12 cellular contexts compared by ENCODE assay signal in genomic region chr10:133235265-133235664, GRCh38. TPM values are rescaled to one million over a fixed set of nuclear protein-coding genes. Genes with fewer than 3 reads are reported as not detected.
DNase-seq lines count a peak whose midpoint lies in the region; ATAC-seq, FAIRE-seq and TF ChIP-seq lines count a peak whose summit lies in the region.
"Had no signal": no experiment of that assay in that cellular context is flagged by ENCODE, and none has a peak within 500 bp of the region (broad histone marks: within the 10 kb centered on the region; RNA-seq: fewer than 3 reads in every experiment).

No MANE protein-coding gene starts in this region.

- H3K27me3 ChIP-seq in breast epithelium (peaks cover 18 to 96% of the 10 kb centered on the region in 2 donors), mammary epithelial cell (ENCODE audit: insufficient read depth, low read length) (peaks cover 47% of the 10 kb centered on the region), right lobe of liver (peaks cover 0 to 4% of the 10 kb centered on the region in 2 donors), tibial nerve (peaks cover 0 to 93% of the 10 kb centered on the region in 2 donors)

- TF ChIP-seq POLR2A in breast epithelium (IDR thresholded peaks at IDR 0.05), result no peak
- no peak for TF ChIP-seq POLR2A in right lobe of liver (IDR thresholded peaks at IDR 0.05)
- peak in 1 of 2 donors; percentile 20 for TF ChIP-seq POLR2A in tibial nerve (IDR thresholded peaks at IDR 0.05)
- no peak for TF ChIP-seq POLR2A in GM12891 (IDR thresholded peaks at IDR 0.05; ENCODE audit: low read depth, low read length)

- H3K27ac Mint-ChIP-seq in central memory CD8-positive, alpha-beta T cell (ENCODE audit: low read depth), result no peak overlapping the region

- H4K20me1 ChIP-seq in mammary epithelial cell (ENCODE audit: insufficient read depth, low read length), result peaks cover 5% of the 10 kb centered on the region

- H3K36me3 Mint-ChIP-seq in central memory CD8-positive, alpha-beta T cell (ENCODE audit: insufficient read depth), result no peaks in the 10 kb centered on the region

- H3K4me3 Mint-ChIP-seq in central memory CD8-positive, alpha-beta T cell, result peak overlapping the region; percentile 66

- TF ChIP-seq CTCF in breast epithelium (IDR thresholded peaks at IDR 0.05) (no peak), mammary epithelial cell (conservative IDR thresholded peaks at IDR 0.05 in 1 of 2, IDR thresholded peaks at IDR 0.05 in 1 of 2; ENCODE audit: extremely low read depth in 1 of 2, insufficient read depth in 1 of 2, low read depth in 1 of 2, low read length in 2 of 2) (no peak), right lobe of liver (IDR thresholded peaks at IDR 0.05) (no peak), tibial nerve (IDR thresholded peaks at IDR 0.05) (no peak)

- CTCF ChIA-PET in mammary epithelial cell (lab: Charles Lee; ENCODE audit: low non-redundant PET), result no interaction called here

- H3K4me3 ChIP-seq in breast epithelium, result peak overlapping the region; percentile 8 to 46 (median 34)
- H3K4me3 ChIP-seq in mammary epithelial cell (replicated peaks in 1 of 3; ENCODE audit: insufficient read depth in 1 of 3, low read depth in 2 of 3, low read length in 3 of 3), result no peak overlapping the region
- no peak overlapping the region for H3K4me3 ChIP-seq in right lobe of liver
- peak overlapping the region in 2 of 4 donors; percentile 26 to 46 for H3K4me3 ChIP-seq in tibial nerve

- H3K27me3 Mint-ChIP-seq in central memory CD8-positive, alpha-beta T cell, result peaks cover 54% of the 10 kb centered on the region

- in situ Hi-C loops in mammary epithelial cell (cut with MboI; ENCODE audit: low sequenced_read_pairs in 2 of 2), result loop anchor here in 1 of 2 donors (25.0 kb wide), 1 partner anchor 573 kb away; no protein-coding TSS in a partner anchor

- no peaks in the 10 kb centered on the region for H3K4me1 Mint-ChIP-seq in central memory CD8-positive, alpha-beta T cell

- H3K4me1 ChIP-seq in breast epithelium (peaks cover 0 to 7% of the 10 kb centered on the region in 2 donors), mammary epithelial cell (ENCODE audit: insufficient read depth, low read length) (peaks cover 11% of the 10 kb centered on the region), right lobe of liver (peaks cover 0 to 9% (median 0%) of the 10 kb centered on the region in 4 donors), tibial nerve (peaks cover 0 to 45% (median 16%) of the 10 kb centered on the region in 4 donors)

- H3K27ac ChIP-seq in breast epithelium (no peak overlapping the region), mammary epithelial cell (ENCODE audit: insufficient read depth, low read depth, low read length) (no peak overlapping the region), right lobe of liver (no peak overlapping the region), tibial nerve (peak overlapping the region in 3 of 4 donors; percentile 53 to 68 (median 58))

- H3K4me2 ChIP-seq in mammary epithelial cell (ENCODE audit: insufficient read depth, low read depth, low read length), result no peak overlapping the region

- intact Hi-C loops in breast epithelium (cut with DNase I; ENCODE audit: low total_unique reads) (no loop called here), mammary epithelial cell (cut with micrococcal nuclease) (no loop called here), right lobe of liver (cut with DNase I) (no loop called here)

- H3K9me3 Mint-ChIP-seq in central memory CD8-positive, alpha-beta T cell, result no peaks in the 10 kb centered on the region

- DNase-seq in breast epithelium (ENCODE audit: low spot score in 2 of 2) (no peak), mammary epithelial cell (no peak), right lobe of liver (no peak), tibial nerve (ENCODE audit: low spot score in 2 of 2) (no peak), NCI-H2171 treated with DMSO at 0.1 percent for 48 hours (lab: John Stamatoyannopoulos, UW) (no peak), GM12891 (ENCODE audit: insufficient read length, low spot score) (no peak)
- DNase-seq in central memory CD8-positive, alpha-beta T cell (ENCODE audit: low spot score in 2 of 2), result no peak
- DNase-seq: NCI-H187 treated with DMSO at 0.1 percent for 48 hours had no signal

- H2AFZ ChIP-seq in mammary epithelial cell (ENCODE audit: low read depth, low read length), result no peak overlapping the region

- dilution Hi-C loops in mammary epithelial cell (cut with HindIII; ENCODE audit: low sequenced_read_pairs), result no loop called here

- no peak overlapping the region for H3K9ac ChIP-seq in mammary epithelial cell (ENCODE audit: insufficient read depth, low read length)

- H3K79me2 ChIP-seq in mammary epithelial cell (ENCODE audit: insufficient read depth, low read length), result no peaks in the 10 kb centered on the region

- no peak for FAIRE-seq in GM12891 (lab: Jason Lieb, UNC)

- no peak for ATAC-seq in central memory CD8-positive, alpha-beta T cell (replicated peaks; ENCODE audit: extremely low read depth, poor library complexity, severe bottlenecking)
- ATAC-seq in right lobe of liver (peak; percentile 8 to 38 (median 20)), HG03025 (IDR thresholded peaks at IDR 0.05; ENCODE audit: low FRiP score, unreplicated experiment) (no peak)

- H3K36me3 ChIP-seq in breast epithelium, result no peaks in the 10 kb centered on the region
- H3K36me3 ChIP-seq in mammary epithelial cell (ENCODE audit: insufficient read depth, low read length), result no peaks in the 10 kb centered on the region
- H3K36me3 ChIP-seq in right lobe of liver, result no peaks in the 10 kb centered on the region
- H3K36me3 ChIP-seq in tibial nerve, result no peaks in the 10 kb centered on the region

- WGBS in mammary epithelial cell (ENCODE audit: low coverage, missing lambda C conversion rate), result 11% methylated on average over 14 of the region's 39 CpGs
- WGBS in right lobe of liver (ENCODE audit: insufficient coverage, low coverage, low lambda C conversion rate, missing lambda C conversion rate), result no CpG with 5 or more reads among the region's 39 CpGs
- 1 to 4% methylated on average over 28 to 34 of the region's 39 CpGs for WGBS in tibial nerve, 2 donors

- H3K9me3 ChIP-seq in breast epithelium, result no peaks in the 10 kb centered on the region
- no peaks in the 10 kb centered on the region for H3K9me3 ChIP-seq in mammary epithelial cell (replicated peaks; ENCODE audit: insufficient read depth, low read length)
- no peaks in the 10 kb centered on the region for H3K9me3 ChIP-seq in right lobe of liver
- peaks cover 0 to 6% (median 0%) of the 10 kb centered on the region in 4 donors for H3K9me3 ChIP-seq in tibial nerve

- no peak for TF ChIP-seq EP300 in tibial nerve (IDR thresholded peaks at IDR 0.05)

- BruUV-seq in mammary epithelial cell (replicated peaks; lab: Mats Ljungman, UMichigan), result no TSS peak

TF ChIP-seq in GM12891, 5 proteins besides CTCF, POLR2A, EP300 and RAD21:
- no peak for TF ChIP-seq POLR2AphosphoS5 (IDR thresholded peaks at IDR 0.05; ENCODE audit: low read depth, low read length)
- TF ChIP-seq POU2F2 (IDR thresholded peaks at IDR 0.05; ENCODE audit: low read depth, low read length), result no peak
- no peak for TF ChIP-seq TAF1 (IDR thresholded peaks at IDR 0.05; ENCODE audit: low read depth, low read length)
- no peak for TF ChIP-seq PAX5 (IDR thresholded peaks at IDR 0.05; ENCODE audit: insufficient read depth, low read length, severe bottlenecking)
- TF ChIP-seq SPI1 (IDR thresholded peaks at IDR 0.05; ENCODE audit: low read depth, low read length), result no peak

RNA-seq across cellular contexts. Expression of gene VENTX, which starts 2.4 kb away (rescaled TPM):
- total RNA-seq in breast epithelium, result 1 to 10 TPM in 1 of 3 donors, under 1 TPM in 2; 0.33 to 4.6 (median 0.73) TPM
- not detected for total RNA-seq in mammary epithelial cell
- not detected for polyA plus RNA-seq in mammary epithelial cell
- polyA minus RNA-seq in mammary epithelial cell, result not detected
- total RNA-seq in right lobe of liver, result under 1 TPM; 0.09 to 0.38 (median 0.19) TPM
- total RNA-seq in tibial nerve, result 10 to 100 TPM in 1 of 4 donors, 1 to 10 TPM in 3; 2.5 to 10.5 (median 4.9) TPM
- polyA plus RNA-seq in GM12891 (2012; ENCODE audit: low read depth, missing spikeins), result not detected
- total RNA-seq: T-helper 1 cell treated with Interleukin-12 subunit alpha and Interleukin-12 subunit beta and Interleukin-4 antibody, amounts not matched to agents 30 ng/mL and 1 ng/mL, for 36 hours had no signal
- polyA plus RNA-seq: BJ had no signal

RNA-seq across cellular contexts. Expression of gene UTF1, which starts 5.2 kb away (rescaled TPM):
- total RNA-seq in breast epithelium, result not detected
- not detected for total RNA-seq in mammary epithelial cell
- polyA plus RNA-seq in mammary epithelial cell, result not detected
- polyA minus RNA-seq in mammary epithelial cell, result not detected
- total RNA-seq in right lobe of liver, result not detected
- not detected for total RNA-seq in tibial nerve
- polyA plus RNA-seq in GM12891 (2012; ENCODE audit: low read depth, missing spikeins), result not detected
- total RNA-seq: aorta; T-helper 1 cell treated with Interleukin-12 subunit alpha and Interleukin-12 subunit beta and Interleukin-4 antibody, amounts not matched to agents 30 ng/mL and 1 ng/mL, for 36 hours had no signal
- polyA plus RNA-seq: aorta, BJ had no signal

RNA-seq across cellular contexts. Expression of gene ADAM8, which starts 41.4 kb away (rescaled TPM):
- total RNA-seq in breast epithelium, result 1 to 10 TPM; 4.6 to 6.6 (median 5.0) TPM
- 10 to 100 TPM in 1 of 2 donors, under 1 TPM in 1; 0.33 to 46.1 TPM for total RNA-seq in mammary epithelial cell
- 9.9 TPM for polyA plus RNA-seq in mammary epithelial cell
- 31.1 TPM for polyA minus RNA-seq in mammary epithelial cell
- total RNA-seq in right lobe of liver, result 1 to 10 TPM; 2.6 to 8.8 (median 5.2) TPM
- 10 to 100 TPM in 1 of 4 donors, 1 to 10 TPM in 3; 2.7 to 11.3 (median 6.4) TPM for total RNA-seq in tibial nerve
- 52.5 TPM for polyA plus RNA-seq in GM12891 (2012; ENCODE audit: low read depth, missing spikeins)

Comparison
In these comparisons a context has a peak if more than half of its experiments do, and no peak if none do; other contexts are left out.
1. H3K4me3 ChIP-seq: peak in breast epithelium (3 of 3); none in mammary epithelial cell (0 of 3) and right lobe of liver (0 of 3).
2. H3K27ac ChIP-seq: peak in tibial nerve (3 of 4); none in breast epithelium (0 of 2), mammary epithelial cell (single experiment) and right lobe of liver (0 of 3).
3. ATAC-seq: peak in right lobe of liver (4 of 4); none in central memory CD8-positive, alpha-beta T cell (single experiment) and HG03025 (single experiment).